ENCODE assay signal across 7 cellular contexts in the genomic region with DNA sequence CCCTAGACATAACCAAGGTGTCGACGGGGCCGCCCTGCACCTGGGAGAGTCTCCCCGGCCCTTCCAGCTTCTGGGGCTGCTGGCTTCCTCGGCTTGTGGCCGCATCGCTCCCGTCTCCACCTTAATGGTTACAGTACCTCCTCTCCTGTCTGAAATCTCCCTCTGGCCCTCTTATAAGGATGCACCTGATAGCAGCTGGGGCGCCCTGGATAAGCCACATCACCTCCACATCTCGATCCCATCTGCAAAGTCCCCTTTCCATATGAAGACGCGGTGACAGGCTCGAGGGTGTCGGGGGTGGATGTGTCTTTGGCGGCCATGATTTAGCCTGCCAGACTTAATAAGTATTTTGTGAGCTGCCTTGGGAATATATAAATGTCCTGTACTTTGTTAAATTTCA.
DNase-seq lines count a peak whose midpoint lies in the region; FAIRE-seq and TF ChIP-seq lines count a peak whose summit lies in the region.
"Not testable (repeated sequence)": the region's sequence is repeated elsewhere in the genome, so short reads cannot be mapped to it uniquely, and the experiment has no call there.

No MANE protein-coding gene starts in this region.

- not testable (repeated sequence) for H3K9me3 ChIP-seq in H1 (ENCODE audit: insufficient read depth in 2 of 2, low read depth in 1 of 2, low read length in 1 of 2)

- WGBS in H1 (ENCODE audit: extremely low coverage in 1 of 2, insufficient coverage in 1 of 2, insufficient read length in 1 of 2, insufficient replicate concordance in 2 of 2, low coverage in 1 of 2, low lambda C conversion rate in 2 of 2, missing lambda C conversion rate in 1 of 2), 2 experiments = 93% methylated on average over 15 of the region's 15 CpGs; no CpG with 5 or more reads in 1 of the 2 experiments

- H2BK20ac ChIP-seq in H1 (ENCODE audit: low read length) = not testable (repeated sequence)

- not testable (repeated sequence) for H3K79me2 ChIP-seq in H1 (ENCODE audit: control insufficient read depth in 1 of 2, insufficient read depth in 2 of 2, low read length in 2 of 2)

- H2BK5ac ChIP-seq in H1 (ENCODE audit: low read depth, low read length) = not testable (repeated sequence)

- H4K20me1 ChIP-seq in H1 (replicated peaks in 1 of 2; ENCODE audit: control insufficient read depth in 1 of 2, insufficient read depth in 2 of 2, low read length in 2 of 2) = not testable (repeated sequence)

- TF ChIP-seq RAD21 in H1 (IDR thresholded peaks at IDR 0.05 in 1 of 2, conservative IDR thresholded peaks at IDR 0.05 in 1 of 2; ENCODE audit: low read depth in 2 of 2, low read length in 2 of 2) = not testable (repeated sequence)

- H3K27ac ChIP-seq in coronary artery; H1 (ENCODE audit: low read depth, low read length): not testable (repeated sequence)

- H3K4me1 ChIP-seq in H1 (replicated peaks in 1 of 4; ENCODE audit: control insufficient read depth in 3 of 4, insufficient read depth in 4 of 4, low read length in 3 of 4) = not testable (repeated sequence)

- H3K36me3 Mint-ChIP-seq in osteocyte (ENCODE audit: unreplicated experiment); type B pancreatic cell: not testable (repeated sequence)

- H4K8ac ChIP-seq in H1 (ENCODE audit: extremely low read depth, insufficient read depth, low read length) = 0 out of 2 replicates have a peak overlapping the region, but pooled peaks have one; percentile 5

- not testable (repeated sequence) for FAIRE-seq in H1 (lab: Jason Lieb, UNC)

- not testable (repeated sequence) for H2BK120ac ChIP-seq in H1 (replicated peaks; ENCODE audit: low read depth, low read length)

- H2BK12ac ChIP-seq in H1 (ENCODE audit: low read depth, low read length) = not testable (repeated sequence)

- H3K27ac Mint-ChIP-seq in osteocyte (ENCODE audit: unreplicated experiment); type B pancreatic cell: not testable (repeated sequence)

- not testable (repeated sequence) for TF ChIP-seq EP300 in H1 (IDR thresholded peaks at IDR 0.05; ENCODE audit: borderline replicate concordance in 1 of 2, low read depth in 2 of 2, low read length in 2 of 2)

- peaks cover 14% of the 10 kb centered on the region for H3K27me3 Mint-ChIP-seq in osteocyte (ENCODE audit: unreplicated experiment)
- H3K27me3 Mint-ChIP-seq in type B pancreatic cell = not testable (repeated sequence)

- not testable (repeated sequence) for TF ChIP-seq CTCF in coronary artery (IDR thresholded peaks at IDR 0.05); H1 (IDR thresholded peaks at IDR 0.05; ENCODE audit: control extremely low read depth in 1 of 3, insufficient read depth in 1 of 3, low read depth in 1 of 3, low read length in 3 of 3); osteocyte (IDR thresholded peaks at IDR 0.05); type B pancreatic cell (conservative IDR thresholded peaks at IDR 0.05)

- not testable (repeated sequence) for H3K4me3 ChIP-seq in coronary artery; H1 (ENCODE audit: extremely low read depth in 1 of 4, insufficient read depth in 2 of 4, low read depth in 3 of 4, low read length in 4 of 4)

- H4K91ac ChIP-seq in H1 (replicated peaks; ENCODE audit: insufficient read length, low read length) = not testable (repeated sequence)

- not testable (repeated sequence) for H4K5ac ChIP-seq in H1 (ENCODE audit: insufficient read length, low read depth, low read length)

- H3K9me3 Mint-ChIP-seq in osteocyte (ENCODE audit: unreplicated experiment); type B pancreatic cell: not testable (repeated sequence)

- not testable (repeated sequence) for H3K4me1 Mint-ChIP-seq in osteocyte (ENCODE audit: unreplicated experiment); type B pancreatic cell (ENCODE audit: unreplicated experiment)

- H3K9ac ChIP-seq in H1 (replicated peaks in 1 of 4; ENCODE audit: extremely low read depth in 1 of 4, low read depth in 3 of 4, low read length in 3 of 4) = not testable (repeated sequence)

- not testable (repeated sequence) for H3K4me3 Mint-ChIP-seq in osteocyte (ENCODE audit: unreplicated experiment); type B pancreatic cell

- H2AFZ ChIP-seq in H1 (ENCODE audit: low read length) = not testable (repeated sequence)

- POLR2A ChIA-PET in H1 (lab: Charles Lee; ENCODE audit: partially characterized antibody) = not testable (repeated sequence)

- CTCF ChIA-PET in H1 (lab: Charles Lee; ENCODE audit: partially characterized antibody) = interaction anchor here (0.7 kb wide), 1 partner anchor 13 kb away, joined by 3 read pairs; no protein-coding TSS in a partner anchor

- DNase-seq in coronary artery (ENCODE audit: low spot score) (peak; percentile 50), islet precursor cell (peak; percentile 23), mesenteric fat pad (ENCODE audit: low spot score) (peak; percentile 33), osteocyte (ENCODE audit: extremely low spot score, unreplicated experiment) (peak; percentile 75), type B pancreatic cell (ENCODE audit: extremely low spot score, unreplicated experiment) (peak; percentile 45), ureter (ENCODE audit: low spot score) (peak; percentile 27)
- DNase-seq in H1 (ENCODE audit: low read depth in 1 of 2, low spot score in 2 of 2) = not testable (repeated sequence)

- not testable (repeated sequence) for H3K4me2 ChIP-seq in H1 (ENCODE audit: insufficient read depth in 1 of 2, low read depth in 2 of 2, low read length in 2 of 2)

- not testable (repeated sequence) for H3K23ac ChIP-seq in H1 (ENCODE audit: insufficient read length)

- H3K14ac ChIP-seq in H1 (ENCODE audit: insufficient read length) = not testable (repeated sequence)

- H3K56ac ChIP-seq in H1 (replicated peaks; ENCODE audit: insufficient read length, low read depth, low read length) = not testable (repeated sequence)

- not testable (repeated sequence) for H3K4ac ChIP-seq in H1 (replicated peaks; ENCODE audit: insufficient read length, low read depth, low read length)

- H3K18ac ChIP-seq in H1 (ENCODE audit: extremely low read depth, low read length) = not testable (repeated sequence)

- H3K27me3 ChIP-seq in H1 (replicated peaks in 1 of 4; ENCODE audit: control insufficient read depth in 3 of 4, extremely low read depth in 1 of 4, insufficient read depth in 3 of 4, low read length in 3 of 4) = not testable (repeated sequence)

- not testable (repeated sequence) for H2BK15ac ChIP-seq in H1 (ENCODE audit: low read length)

- not testable (repeated sequence) for H3K23me2 ChIP-seq in H1 (ENCODE audit: low read depth, low read length)

- not testable (repeated sequence) for TF ChIP-seq POLR2A in H1 (IDR thresholded peaks at IDR 0.05; ENCODE audit: control extremely low read depth in 1 of 2, low read depth in 2 of 2, low read length in 2 of 2)

- not testable (repeated sequence) for H3K36me3 ChIP-seq in H1 (ENCODE audit: control insufficient read depth in 2 of 4, insufficient read depth in 4 of 4, low read length in 3 of 4)

- not testable (repeated sequence) for H3K79me1 ChIP-seq in H1 (ENCODE audit: low read depth, low read length)

- not testable (repeated sequence) for H2AK5ac ChIP-seq in H1 (ENCODE audit: low read depth, low read length)
